In genomic region chr6:159758031-159759001, GRCh38 we compare ENCODE assay signal across 10 cellular contexts. TPM values are rescaled to one million over a fixed set of nuclear protein-coding genes. Genes with fewer than 3 reads are reported as not detected.
DNase-seq lines count a peak whose midpoint lies in the region; TF ChIP-seq lines count a peak whose summit lies in the region.
"Had no signal": no experiment of that assay in that cellular context is flagged by ENCODE, and none has a peak within 500 bp of the region (broad histone marks: within the 10 kb centered on the region; RNA-seq: fewer than 3 reads in every experiment).

No MANE protein-coding gene starts in this region.

- H3K27ac Mint-ChIP-seq in activated naive CD4-positive, alpha-beta T cell treated with anti-CD3 and anti-CD28 coated beads for 36 hours, result peak overlapping the region; percentile 55

- H3K4me1 Mint-ChIP-seq in activated naive CD4-positive, alpha-beta T cell treated with anti-CD3 and anti-CD28 coated beads for 36 hours (ENCODE audit: low read depth), result peaks cover 34% of the 10 kb centered on the region

- H3K27ac ChIP-seq in RWPE1, result peak overlapping the region; percentile 58; the same call in 1 of the 2 replicates
- peak overlapping the region; percentile 87 for H3K27ac ChIP-seq in epithelial cell of prostate
- peak overlapping the region; percentile 91 for H3K27ac ChIP-seq in smooth muscle cell (ENCODE audit: low read depth)

- TF ChIP-seq CTCF in RWPE1 (conservative IDR thresholded peaks at IDR 0.05; ENCODE audit: low read depth), result no peak
- TF ChIP-seq CTCF in smooth muscle cell (IDR thresholded peaks at IDR 0.05; ENCODE audit: borderline replicate concordance, insufficient read depth, poor library complexity, severe bottlenecking), result peak; percentile 9

- POLR2A ChIA-PET in RWPE1 (lab: Yijun Ruan, JAX; ENCODE audit: low non-redundant PET), result no interaction called here

- H3F3A ChIP-seq in smooth muscle cell (ENCODE audit: low read depth), result peaks cover 39% of the 10 kb centered on the region

- 84% methylated on average over 7 of the region's 7 CpGs for WGBS in smooth muscle cell (ENCODE audit: low lambda C conversion rate)

- H3K9me3 Mint-ChIP-seq in activated naive CD4-positive, alpha-beta T cell treated with anti-CD3 and anti-CD28 coated beads for 36 hours, result no peaks in the 10 kb centered on the region

- H4K20me1 ChIP-seq in smooth muscle cell (ENCODE audit: low read depth), result peaks cover 12% of the 10 kb centered on the region

- peaks cover 25% of the 10 kb centered on the region for H3K4me1 ChIP-seq in smooth muscle cell (ENCODE audit: low read depth)

- H3K4me2 ChIP-seq in smooth muscle cell, result peak overlapping the region; percentile 20

- H3K27me3 Mint-ChIP-seq in activated naive CD4-positive, alpha-beta T cell treated with anti-CD3 and anti-CD28 coated beads for 36 hours (ENCODE audit: low read depth), result no peaks in the 10 kb centered on the region

- peaks cover 55% of the 10 kb centered on the region for H3K36me3 Mint-ChIP-seq in activated naive CD4-positive, alpha-beta T cell treated with anti-CD3 and anti-CD28 coated beads for 36 hours (ENCODE audit: low read depth)

- no peak overlapping the region for H3K9ac ChIP-seq in smooth muscle cell (ENCODE audit: low read depth)

- H3K9me3 ChIP-seq in smooth muscle cell (replicated peaks; ENCODE audit: low read depth), result no peaks in the 10 kb centered on the region

- H2AFZ ChIP-seq in smooth muscle cell (ENCODE audit: low read depth), result no peak overlapping the region

- intact Hi-C loops in activated naive CD4-positive, alpha-beta T cell treated with anti-CD3 and anti-CD28 coated beads for 36 hours (cut with micrococcal nuclease), result no loop called here

- no peak overlapping the region for H3K4me3 ChIP-seq in smooth muscle cell

- no peak overlapping the region for H3K4me3 Mint-ChIP-seq in activated naive CD4-positive, alpha-beta T cell treated with anti-CD3 and anti-CD28 coated beads for 36 hours

- CTCF ChIA-PET in activated naive CD4-positive, alpha-beta T cell treated with anti-CD3 and anti-CD28 coated beads for 36 hours (lab: Charles Lee), result no interaction called here
- CTCF ChIA-PET in RWPE1 (lab: Yijun Ruan, JAX), result interaction anchor here (0.6 to 0.7 kb wide), 5 partner anchors 10 to 781 kb away, joined by 3 to 4 read pairs (median 4); no protein-coding TSS in a partner anchor

- peaks cover 3% of the 10 kb centered on the region for H3K79me2 ChIP-seq in smooth muscle cell (ENCODE audit: low read depth)

- H3K27me3 ChIP-seq in smooth muscle cell (ENCODE audit: low read depth), result no peaks in the 10 kb centered on the region

- peaks cover 6% of the 10 kb centered on the region for H3K36me3 ChIP-seq in smooth muscle cell (ENCODE audit: low read depth)

- no peak for DNase-seq in activated naive CD4-positive, alpha-beta T cell treated with anti-CD3 and anti-CD28 coated beads for 36 hours
- no peak for DNase-seq in activated naive CD4-positive, alpha-beta T cell (lab: John Stamatoyannopoulos, UW)
- DNase-seq in RWPE1 (ENCODE audit: low spot score) (peak; percentile 19), epithelial cell of prostate (ENCODE audit: low read depth, low spot score) (peak; percentile 18), smooth muscle cell (lab: John Stamatoyannopoulos, UW; ENCODE audit: unreplicated experiment) (no peak), T-helper 9 cell (no peak), NCI-H1417 (lab: John Stamatoyannopoulos, UW) (no peak), superior temporal gyrus (ENCODE audit: extremely low spot score) (no peak)
- DNase-seq: NCI-H1092; stimulated activated CD4-positive, alpha-beta T cell treated with anti-CD3 and anti-CD28 coated beads, Interleukin-4, amount 100 ng/mL, for 24 hours had no signal

RNA-seq across cellular contexts. Expression of gene ACAT2, which starts 3.5 kb away (rescaled TPM):
- 10 to 100 TPM; 84.9 to 92.4 TPM for total RNA-seq in activated naive CD4-positive, alpha-beta T cell treated with anti-CD3 and anti-CD28 coated beads for 36 hours
- 21.5 and 25.3 TPM in 2 replicates for total RNA-seq in smooth muscle cell
- 51.0 and 82.5 TPM in 2 replicates for polyA plus RNA-seq in smooth muscle cell

RNA-seq across cellular contexts. Expression of gene WTAP, which starts 31.0 kb away (rescaled TPM):
- total RNA-seq in activated naive CD4-positive, alpha-beta T cell treated with anti-CD3 and anti-CD28 coated beads for 36 hours, result 10 to 100 TPM; 87.5 to 91.6 TPM
- total RNA-seq in smooth muscle cell, result 90.2 and 94.1 TPM in 2 replicates
- polyA plus RNA-seq in smooth muscle cell, result 39.4 and 56.8 TPM in 2 replicates

RNA-seq across cellular contexts. Expression of gene TCP1, which starts 31.1 kb away (rescaled TPM):
- 100 to 1,000 TPM; 420 to 425 TPM for total RNA-seq in activated naive CD4-positive, alpha-beta T cell treated with anti-CD3 and anti-CD28 coated beads for 36 hours
- 132 and 153 TPM in 2 replicates for total RNA-seq in smooth muscle cell
- polyA plus RNA-seq in smooth muscle cell, result 124 and 125 TPM in 2 replicates

RNA-seq across cellular contexts. Expression of gene MRPL18, which starts 32.0 kb away (rescaled TPM):
- 10 to 100 TPM; 65.1 to 75.8 TPM for total RNA-seq in activated naive CD4-positive, alpha-beta T cell treated with anti-CD3 and anti-CD28 coated beads for 36 hours
- 78.9 and 107 TPM in 2 replicates for total RNA-seq in smooth muscle cell
- 78.8 and 80.4 TPM in 2 replicates for polyA plus RNA-seq in smooth muscle cell

RNA-seq across cellular contexts. Expression of gene PNLDC1, which starts 41.8 kb away (rescaled TPM):
- total RNA-seq in activated naive CD4-positive, alpha-beta T cell treated with anti-CD3 and anti-CD28 coated beads for 36 hours, result under 1 TPM in 1 of 2 experiments, not detected in 1; 0.40 TPM
- not detected in 2 replicates for total RNA-seq in smooth muscle cell
- not detected in 2 replicates for polyA plus RNA-seq in smooth muscle cell

Comparison
In these comparisons a context has a peak if more than half of its experiments do, and no peak if none do; other contexts are left out.
1. DNase-seq: peak in RWPE1 (single experiment) and epithelial cell of prostate (single experiment); none in activated naive CD4-positive, alpha-beta T cell treated with anti-CD3 and anti-CD28 coated beads for 36 hours (single experiment), activated naive CD4-positive, alpha-beta T cell (0 of 4), smooth muscle cell (single experiment), T-helper 9 cell (single experiment), NCI-H1417 (0 of 3) and superior temporal gyrus (single experiment).
2. Peak in every context shown above with its lines, with median percentiles within 50 percentile points of each other: H3K27ac ChIP-seq.